ENCODE assay signal across 13 cellular contexts in genomic region chr6:20237677-20238460, GRCh38.
"Had no signal": no experiment of that assay in that cellular context is flagged by ENCODE, and none has a peak within 500 bp of the region (broad histone marks: within the 10 kb centered on the region; RNA-seq: fewer than 3 reads in every experiment).

No MANE protein-coding gene starts in this region.

- H3K27me3 ChIP-seq: gastroesophageal sphincter, upper lobe of right lung had no signal

- H3K27ac ChIP-seq: gastroesophageal sphincter, parathyroid adenoma, upper lobe of right lung had no signal

- H3K4me1 ChIP-seq: gastroesophageal sphincter, parathyroid adenoma, upper lobe of right lung had no signal

- ATAC-seq: activated T-cell treated with anti-CD3 and anti-CD28 coated beads, Interleukin-2, amount 50 U/mL, for 4 hours; gastroesophageal sphincter; stimulated activated memory B cell treated with anti-CD40 and anti-IgM and Interleukin-4, amounts not matched to agents 10 μg/mL and 1 μg/mL and 100 μg/mL, for 72 hours; upper lobe of right lung had no signal

- H2AFZ ChIP-seq: parathyroid adenoma had no signal

- H3K36me3 ChIP-seq: gastroesophageal sphincter, upper lobe of right lung had no signal

- H3K27ac Mint-ChIP-seq: activated naive CD8-positive, alpha-beta T cell treated with anti-CD3 and anti-CD28 coated beads, Interleukin-2, amount 10 ng/mL, durations not matched to agents 7 days and 5 days; stimulated activated memory B cell treated with anti-CD40 and anti-IgM and Interleukin-4, amounts not matched to agents 10 μg/mL and 1 μg/mL and 100 μg/mL, for 72 hours; T-helper 2 cell treated with Interferon-gamma antibody and Interleukin-4, amounts not matched to agents 5 μg/mL and 100 μg/mL, for 36 hours had no signal

- H3K4me1 Mint-ChIP-seq: stimulated activated memory B cell treated with anti-CD40 and anti-IgM and Interleukin-4, amounts not matched to agents 10 μg/mL and 1 μg/mL and 100 μg/mL, for 72 hours had no signal

- H3K36me3 Mint-ChIP-seq: activated naive CD8-positive, alpha-beta T cell treated with anti-CD3 and anti-CD28 coated beads, Interleukin-2, amount 10 ng/mL, durations not matched to agents 7 days and 5 days; stimulated activated memory B cell treated with anti-CD40 and anti-IgM and Interleukin-4, amounts not matched to agents 10 μg/mL and 1 μg/mL and 100 μg/mL, for 72 hours had no signal

- H3K9ac ChIP-seq: parathyroid adenoma had no signal

- DNase-seq: activated CD4-positive, alpha-beta T cell treated with anti-CD3 and anti-CD28 coated beads, Interleukin-2, amount 50 U/mL, for 4 hours; activated CD4-positive, CD25-positive, alpha-beta regulatory T cell treated with anti-CD3 and anti-CD28 coated beads, Interleukin-2, amount 50 U/mL, for 72 hours; activated gamma-delta T cell treated with Interleukin-2 at 50 U/mL for 16 hours; activated naive CD8-positive, alpha-beta T cell treated with anti-CD3 and anti-CD28 coated beads, Interleukin-2, amount 10 ng/mL, durations not matched to agents 7 days and 5 days; activated T-cell treated with anti-CD3 and anti-CD28 coated beads, Interleukin-2, amount 50 U/mL, for 4 hours; anterior cingulate cortex; substantia nigra; upper lobe of right lung had no signal

- H3K79me2 ChIP-seq: parathyroid adenoma had no signal

- H3K9me3 ChIP-seq: gastroesophageal sphincter, upper lobe of right lung had no signal

- H3K4me3 ChIP-seq: gastroesophageal sphincter, upper lobe of right lung had no signal

- H3K4me3 Mint-ChIP-seq: activated naive CD8-positive, alpha-beta T cell treated with anti-CD3 and anti-CD28 coated beads, Interleukin-2, amount 10 ng/mL, durations not matched to agents 7 days and 5 days; activated T-cell treated with anti-CD3 and anti-CD28 coated beads, Interleukin-2, amount 50 U/mL, for 4 hours; neural crest cell; stimulated activated memory B cell treated with anti-CD40 and anti-IgM and Interleukin-4, amounts not matched to agents 10 μg/mL and 1 μg/mL and 100 μg/mL, for 72 hours; T-helper 2 cell treated with Interferon-gamma antibody and Interleukin-4, amounts not matched to agents 5 μg/mL and 100 μg/mL, for 36 hours had no signal

- H3K9me3 Mint-ChIP-seq: activated naive CD8-positive, alpha-beta T cell treated with anti-CD3 and anti-CD28 coated beads, Interleukin-2, amount 10 ng/mL, durations not matched to agents 7 days and 5 days; activated T-cell treated with anti-CD3 and anti-CD28 coated beads, Interleukin-2, amount 50 U/mL, for 4 hours; neural crest cell; stimulated activated memory B cell treated with anti-CD40 and anti-IgM and Interleukin-4, amounts not matched to agents 10 μg/mL and 1 μg/mL and 100 μg/mL, for 72 hours; T-helper 2 cell treated with Interferon-gamma antibody and Interleukin-4, amounts not matched to agents 5 μg/mL and 100 μg/mL, for 36 hours had no signal

- H3K27me3 Mint-ChIP-seq: activated naive CD8-positive, alpha-beta T cell treated with anti-CD3 and anti-CD28 coated beads, Interleukin-2, amount 10 ng/mL, durations not matched to agents 7 days and 5 days; stimulated activated memory B cell treated with anti-CD40 and anti-IgM and Interleukin-4, amounts not matched to agents 10 μg/mL and 1 μg/mL and 100 μg/mL, for 72 hours had no signal
